In genomic region chr20:18007534-18008292, GRCh38 we compare ENCODE assay signal across 18 cellular contexts. TPM values are rescaled to one million over a fixed set of nuclear protein-coding genes. Genes with fewer than 3 reads are reported as not detected.
DNase-seq lines count a peak whose midpoint lies in the region; ATAC-seq and TF ChIP-seq lines count a peak whose summit lies in the region.
"Had no signal": no experiment of that assay in that cellular context is flagged by ENCODE, and none has a peak within 500 bp of the region (broad histone marks: within the 10 kb centered on the region; RNA-seq: fewer than 3 reads in every experiment).

No MANE protein-coding gene starts in this region.

- CTCF ChIA-PET in Panc1 (lab: Charles Lee), result no interaction called here

- H3K4me1 ChIP-seq in Panc1 (ENCODE audit: control insufficient read depth, insufficient read depth, low read length), result no peaks in the 10 kb centered on the region
- peaks cover 10% of the 10 kb centered on the region for H3K4me1 ChIP-seq in lower lobe of right lung
- peaks cover 0 to 23% (median 13%) of the 10 kb centered on the region in 4 donors for H3K4me1 ChIP-seq in sigmoid colon
- H3K4me1 ChIP-seq: pancreas, vagina had no signal

- ATAC-seq in Panc1, result peak; percentile 52
- peak; percentile 18 to 25 for ATAC-seq in lower lobe of right lung
- no peak for ATAC-seq in GM21390 (IDR thresholded peaks at IDR 0.05; ENCODE audit: unreplicated experiment)

- BruUV-seq in Panc1 (replicated peaks; lab: Mats Ljungman, UMichigan), result no TSS peak

- no peak for DNase-seq in Panc1 (ENCODE audit: low read depth, low spot score)
- DNase-seq in dorsolateral prefrontal cortex, result peak in 6 of 10 donors; percentile 38 to 76 (median 48)
- DNase-seq in lower lobe of right lung, result no peak
- peak; percentile 73 for DNase-seq in sigmoid colon
- DNase-seq in NCI-H345 treated with DMSO at 0.1 percent for 48 hours (lab: John Stamatoyannopoulos, UW; ENCODE audit: unreplicated experiment), result no peak
- no peak for DNase-seq in NCI-H510A (lab: John Stamatoyannopoulos, UW)
- no peak for DNase-seq in HPDE6-E6E7 (ENCODE audit: extremely low spot score)
- DNase-seq: activated naive CD4-positive, alpha-beta T cell treated with Interleukin-2 at 50 U/mL for 16 hours; central memory CD4-positive, alpha-beta T cell; DMS79 treated with DMSO at 0.1 percent for 48 hours; hippocampal formation; MM.1S; SIG-M5 had no signal

- H3K27me3 ChIP-seq in Panc1 (ENCODE audit: control insufficient read depth, insufficient read depth, low read length), result no peaks in the 10 kb centered on the region
- no peaks in the 10 kb centered on the region for H3K27me3 ChIP-seq in dorsolateral prefrontal cortex
- H3K27me3 ChIP-seq in lower lobe of right lung (ENCODE audit: low read depth), result no peaks in the 10 kb centered on the region
- no peaks in the 10 kb centered on the region for H3K27me3 ChIP-seq in sigmoid colon
- H3K27me3 ChIP-seq: BLaER1 treated with 17β-estradiol and CSF1 and Interleukin-3, amounts not matched to agents 10 nM and 100 nM; pancreas; vagina had no signal

- H3K27ac ChIP-seq in Panc1 (ENCODE audit: low read length) (no peak overlapping the region), dorsolateral prefrontal cortex (peak overlapping the region in 33 of 59 donors; percentile 1 to 83 (median 38)), lower lobe of right lung (no peak overlapping the region), sigmoid colon (peak overlapping the region; percentile 53 to 80 (median 62))
- H3K27ac ChIP-seq: BLaER1 treated with 17β-estradiol and CSF1 and Interleukin-3, amounts not matched to agents 10 nM and 100 nM; pancreas; vagina had no signal

- POLR2A ChIA-PET in Panc1 (lab: Charles Lee), result no interaction called here

- TF ChIP-seq CTCF in Panc1 (IDR thresholded peaks at IDR 0.05), result no peak
- no peak for TF ChIP-seq CTCF in dorsolateral prefrontal cortex (IDR thresholded peaks at IDR 0.05 in 54 of 56, conservative IDR thresholded peaks at IDR 0.05 in 2 of 56; ENCODE audit: low read depth in 1 of 56, partially characterized antibody in 56 of 56)
- no peak for TF ChIP-seq CTCF in lower lobe of right lung (IDR thresholded peaks at IDR 0.05)
- no peak for TF ChIP-seq CTCF in sigmoid colon (IDR thresholded peaks at IDR 0.05)

- H3K9me3 ChIP-seq in Panc1 (ENCODE audit: control insufficient read depth, insufficient read depth, low read depth, low read length) (no peaks in the 10 kb centered on the region), lower lobe of right lung (no peaks in the 10 kb centered on the region), sigmoid colon (no peaks in the 10 kb centered on the region)
- H3K9me3 ChIP-seq: BLaER1 treated with 17β-estradiol and CSF1 and Interleukin-3, amounts not matched to agents 10 nM and 100 nM; pancreas; vagina had no signal

- in situ Hi-C loops in Panc1 (cut with HindIII; ENCODE audit: low pct_unique_long_range_greater_than_20kb, low sequenced_read_pairs), result no loop called here

- TF ChIP-seq EP300 in sigmoid colon (IDR thresholded peaks at IDR 0.05), result no peak

- intact Hi-C loops in Panc1 (cut with micrococcal nuclease; ENCODE audit: unreplicated experiment) (no loop called here), dorsolateral prefrontal cortex (cut with DNase I) (no loop called here), lower lobe of right lung (cut with DNase I) (no loop called here), sigmoid colon (cut with DNase I) (loop anchor here (10.0 kb wide), 1 partner anchor 323 kb away; the partner anchor contains the start of gene RRBP1)

- TF ChIP-seq POLR2A in sigmoid colon (IDR thresholded peaks at IDR 0.05), result no peak

- no peaks in the 10 kb centered on the region for H3K36me3 ChIP-seq in Panc1 (ENCODE audit: control insufficient read depth, insufficient read depth, low read length)
- no peaks in the 10 kb centered on the region for H3K36me3 ChIP-seq in lower lobe of right lung
- H3K36me3 ChIP-seq in sigmoid colon, result no peaks in the 10 kb centered on the region
- H3K36me3 ChIP-seq: BLaER1 treated with 17β-estradiol and CSF1 and Interleukin-3, amounts not matched to agents 10 nM and 100 nM; pancreas; vagina had no signal

- 76 to 80% methylated on average over 19 of the region's 19 CpGs for WGBS in sigmoid colon, 2 donors

- H3K4me3 ChIP-seq in Panc1 (ENCODE audit: low read depth in 2 of 2, low read length in 2 of 2) (no peak overlapping the region), dorsolateral prefrontal cortex (no peak overlapping the region), lower lobe of right lung (no peak overlapping the region), sigmoid colon (no peak overlapping the region)
- H3K4me3 ChIP-seq: BLaER1 treated with 17β-estradiol and CSF1 and Interleukin-3, amounts not matched to agents 10 nM and 100 nM; pancreas; vagina had no signal

RNA-seq across cellular contexts. Expression of gene MGME1, which starts 38.9 kb away (rescaled TPM):
- total RNA-seq in Panc1 (2021; ENCODE audit: unreplicated experiment) (27.0 TPM), dorsolateral prefrontal cortex (10 to 100 TPM in 5 of 120 experiments, 1 to 10 TPM in 115; 3.2 to 12.5 (median 6.9) TPM), lower lobe of right lung (11.3 TPM), sigmoid colon (10 to 100 TPM in 2 of 4 donors, 1 to 10 TPM in 2; 5.0 to 15.8 (median 10.8) TPM)
- 19.1 TPM for polyA plus RNA-seq in Panc1 (2012; ENCODE audit: insufficient read length)
- 10 to 100 TPM; 14.8 to 17.4 (median 16.9) TPM for polyA plus RNA-seq in sigmoid colon

RNA-seq across cellular contexts. Expression of gene SNX5, which starts 39.1 kb away (rescaled TPM):
- total RNA-seq in Panc1 (2021; ENCODE audit: unreplicated experiment) (90.8 TPM), dorsolateral prefrontal cortex (10 to 100 TPM; 48.0 to 94.6 (median 62.3) TPM), lower lobe of right lung (102 TPM), sigmoid colon (10 to 100 TPM; 69.0 to 79.5 (median 72.5) TPM)
- 54.6 TPM for polyA plus RNA-seq in Panc1 (2012; ENCODE audit: insufficient read length)
- 10 to 100 TPM; 88.7 to 98.5 (median 89.9) TPM for polyA plus RNA-seq in sigmoid colon

RNA-seq across cellular contexts. Expression of gene OVOL2, which starts 50.0 kb away (rescaled TPM):
- total RNA-seq in Panc1 (2021; ENCODE audit: unreplicated experiment), result 0.77 TPM
- 0.30 TPM for polyA plus RNA-seq in Panc1 (2012; ENCODE audit: insufficient read length)
- 1 to 10 TPM in 112 of 120 experiments, under 1 TPM in 8; 0.49 to 8.5 (median 2.6) TPM for total RNA-seq in dorsolateral prefrontal cortex
- total RNA-seq in lower lobe of right lung, result 8.6 TPM
- not detected for total RNA-seq in sigmoid colon
- 10 to 100 TPM in 2 of 3 donors, 1 to 10 TPM in 1; 9.6 to 15.7 (median 13.2) TPM for polyA plus RNA-seq in sigmoid colon
- total RNA-seq: lung microvascular endothelial cell had no signal

Comparison
In these comparisons a context has a peak if more than half of its experiments do, and no peak if none do; other contexts are left out.
1. DNase-seq: peak in dorsolateral prefrontal cortex (6 of 10) and sigmoid colon (single experiment); none in Panc1 (single experiment), lower lobe of right lung (single experiment), NCI-H345 treated with DMSO at 0.1 percent for 48 hours (single experiment), NCI-H510A (single experiment) and HPDE6-E6E7 (single experiment).
2. H3K27ac ChIP-seq: peak in dorsolateral prefrontal cortex (33 of 59) and sigmoid colon (4 of 4); none in Panc1 (single experiment) and lower lobe of right lung (single experiment).